ENCODE assay signal across 8 cellular contexts in genomic region chr3:111691293-111691909, GRCh38. TPM values are rescaled to one million over a fixed set of nuclear protein-coding genes. Genes with fewer than 3 reads are reported as not detected.
DNase-seq lines count a peak whose midpoint lies in the region; ATAC-seq and TF ChIP-seq lines count a peak whose summit lies in the region.

No MANE protein-coding gene starts in this region.

- no peak overlapping the region for H3K27ac ChIP-seq in spleen

- H3K4me1 ChIP-seq in spleen, result peaks cover 0 to 18% (median 0%) of the 10 kb centered on the region in 6 donors

- intact Hi-C loops in spleen (cut with DNase I; ENCODE audit: low total_unique reads), result no loop called here

- no peaks in the 10 kb centered on the region for H3K27me3 ChIP-seq in spleen (replicated peaks in 1 of 7)

- no peaks in the 10 kb centered on the region for H3K36me3 ChIP-seq in spleen

- no peak for TF ChIP-seq POLR2A in spleen (IDR thresholded peaks at IDR 0.05)

- no peak overlapping the region for H3K4me3 ChIP-seq in spleen

- no peaks in the 10 kb centered on the region for H3K9me3 ChIP-seq in spleen

- 54 to 71% (median 60%) methylated on average over 2 of the region's 2 CpGs for WGBS in spleen, 5 donors

- DNase-seq in SIG-M5 treated with dmso at 0.1 percent for 504 hours (lab: John Stamatoyannopoulos, UW; ENCODE audit: unreplicated experiment) (peak; percentile 68), SIG-M5 (lab: John Stamatoyannopoulos, UW) (no peak), NCI-H1694 treated with DMSO at 0.1 percent for 48 hours (lab: John Stamatoyannopoulos, UW) (peak; percentile 43), amniotic stem cell (lab: John Stamatoyannopoulos, UW) (peak; percentile 49), left lobe of liver (ENCODE audit: low spot score) (no peak), T1000 (lab: John Stamatoyannopoulos, UW) (no peak), spleen (no peak)

- ATAC-seq in left lobe of liver (peak; percentile 88), HG03378 (IDR thresholded peaks at IDR 0.05; ENCODE audit: unreplicated experiment) (no peak)

- peak in 4 of 11 experiments; percentile 15 to 26 (median 22) for TF ChIP-seq CTCF in spleen (IDR thresholded peaks at IDR 0.05 in 8 of 11, conservative IDR thresholded peaks at IDR 0.05 in 3 of 11)

RNA-seq across cellular contexts. Expression of gene PLCXD2, which starts 16.9 kb away (rescaled TPM):
- total RNA-seq in left lobe of liver, result 20.0 TPM
- total RNA-seq in spleen, result 1 to 10 TPM; 2.9 to 6.0 (median 3.4) TPM
- under 1 TPM; 0.30 to 0.53 (median 0.35) TPM for polyA plus RNA-seq in spleen

Comparison
In these comparisons a context has a peak if more than half of its experiments do, and no peak if none do; other contexts are left out.
1. DNase-seq: peak in SIG-M5 treated with dmso at 0.1 percent for 504 hours (single experiment), NCI-H1694 treated with DMSO at 0.1 percent for 48 hours (single experiment) and amniotic stem cell (single experiment); none in SIG-M5 (single experiment), left lobe of liver (single experiment), T1000 (single experiment) and spleen (single experiment).